Comparison of ENCODE assay signal across 8 cellular contexts in genomic region chr7:76380623-76380966, GRCh38. TPM values are rescaled to one million over a fixed set of nuclear protein-coding genes. Genes with fewer than 3 reads are reported as not detected.
DNase-seq lines count a peak whose midpoint lies in the region; ATAC-seq and TF ChIP-seq lines count a peak whose summit lies in the region.

No MANE protein-coding gene starts in this region.

- no peak for TF ChIP-seq POLR2A in HCT116 (IDR thresholded peaks at IDR 0.05; ENCODE audit: borderline replicate concordance, extremely low read depth, insufficient read depth, insufficient read length)

- H4K20me1 ChIP-seq in HCT116 (ENCODE audit: insufficient read depth): no peaks in the 10 kb centered on the region

- H3K9me2 ChIP-seq in HCT116 (ENCODE audit: insufficient read depth): no peaks in the 10 kb centered on the region

- peaks cover 3% of the 10 kb centered on the region for H3K4me1 Mint-ChIP-seq in glutamatergic neuron (ENCODE audit: low read depth, unreplicated experiment)

- H2AFZ ChIP-seq in HCT116 (ENCODE audit: low read depth, low read length, poor library complexity, severe bottlenecking): no peak overlapping the region

- H3K4me3 ChIP-seq in HCT116 (replicated peaks in 1 of 2; ENCODE audit: low read depth in 1 of 2, low read length in 2 of 2): peak overlapping the region in 1 of 2 experiments; percentile 48; a peak in 2 of 4 replicates
- H3K4me3 ChIP-seq in skin epidermis: peak overlapping the region in 4 of 7 experiments; percentile 26 to 46 (median 36)

- no peak for ATAC-seq in HCT116
- no peak for ATAC-seq in HG03565 (IDR thresholded peaks at IDR 0.05; ENCODE audit: unreplicated experiment)
- no peak for ATAC-seq in HG02763 (IDR thresholded peaks at IDR 0.05; ENCODE audit: unreplicated experiment)

- no TSS peak for BruUV-seq in HCT116 (replicated peaks; lab: Mats Ljungman, UMichigan)

- peak overlapping the region; percentile 85 for H3K4me3 Mint-ChIP-seq in glutamatergic neuron (ENCODE audit: unreplicated experiment)

- H3K9ac ChIP-seq in HCT116 (ENCODE audit: low read length): peak overlapping the region; percentile 68

- no peaks in the 10 kb centered on the region for H3K36me3 ChIP-seq in HCT116 (ENCODE audit: control insufficient read depth in 1 of 2, insufficient read depth in 2 of 2, low read length in 2 of 2)

- POLR2A ChIA-PET in HCT116 (lab: Charles Lee): no interaction called here

- peak overlapping the region; percentile 87 for H3K27ac ChIP-seq in HCT116 (ENCODE audit: low read depth, low read length)
- H3K27ac ChIP-seq in VCaP: peak overlapping the region; percentile 93
- peak overlapping the region; percentile 48 to 96 (median 87) for H3K27ac ChIP-seq in skin epidermis

- H3K79me2 ChIP-seq in HCT116 (ENCODE audit: insufficient read depth, low read length): no peaks in the 10 kb centered on the region

- intact Hi-C loops in HCT116 (cut with micrococcal nuclease): no loop called here

- H3K9me3 ChIP-seq in HCT116 (ENCODE audit: control insufficient read depth in 1 of 2, insufficient read depth in 1 of 2, low read depth in 1 of 2, low read length in 2 of 2): no peaks in the 10 kb centered on the region

- CTCF ChIA-PET in HCT116 (lab: Charles Lee): no interaction called here

- TF ChIP-seq CTCF in HCT116 (IDR thresholded peaks at IDR 0.05 in 2 of 3, conservative IDR thresholded peaks at IDR 0.05 in 1 of 3; ENCODE audit: borderline replicate concordance in 1 of 3, insufficient read depth in 1 of 3, low read depth in 2 of 3, low read length in 2 of 3) (no peak), VCaP (conservative IDR thresholded peaks at IDR 0.05) (no peak), glutamatergic neuron (IDR thresholded peaks at IDR 0.05; ENCODE audit: partially characterized antibody, unreplicated experiment) (no peak)

- DNase-seq in HCT116 (ENCODE audit: low read depth, low spot score): no peak
- DNase-seq in glutamatergic neuron: no peak
- DNase-seq in stimulated activated CD4-positive, alpha-beta T cell treated with anti-CD3 and anti-CD28 coated beads, Interleukin-4, amount 100 ng/mL, for 1 hour: no peak
- DNase-seq in NCI-H345 treated with DMSO at 0.1 percent for 48 hours (lab: John Stamatoyannopoulos, UW; ENCODE audit: unreplicated experiment): no peak

- TF ChIP-seq RAD21 in HCT116 (IDR thresholded peaks at IDR 0.05; ENCODE audit: low read depth): no peak

- no peaks in the 10 kb centered on the region for H3K27me3 ChIP-seq in HCT116 (ENCODE audit: insufficient read depth, low read length)

- H3K27ac Mint-ChIP-seq in glutamatergic neuron (ENCODE audit: unreplicated experiment): no peak overlapping the region

- H3K27me3 Mint-ChIP-seq in glutamatergic neuron (ENCODE audit: unreplicated experiment): no peaks in the 10 kb centered on the region

- H3K4me1 ChIP-seq in HCT116 (ENCODE audit: control insufficient read depth in 1 of 2, insufficient read depth in 2 of 2, low read length in 2 of 2): peaks cover 25 to 56% of the 10 kb centered on the region in 2 experiments

- H3K36me3 Mint-ChIP-seq in glutamatergic neuron (ENCODE audit: unreplicated experiment): no peaks in the 10 kb centered on the region

- peak overlapping the region; percentile 73 for H3K4me2 ChIP-seq in HCT116 (ENCODE audit: low read length)

- H3K9me3 Mint-ChIP-seq in glutamatergic neuron (ENCODE audit: unreplicated experiment): no peaks in the 10 kb centered on the region

- RAD21 ChIA-PET in HCT116 (lab: Charles Lee; ENCODE audit: low non-redundant PET in 1 of 2, low total read pairs in 2 of 2, uncharacterized antibody in 2 of 2, unreplicated experiment in 2 of 2): no interaction called here

TF ChIP-seq in HCT116, 20 proteins besides CTCF, POLR2A, EP300 and RAD21:
- no peak for TF ChIP-seq ELF1 (IDR thresholded peaks at IDR 0.05; ENCODE audit: borderline replicate concordance, low read depth)
- no peak for TF ChIP-seq SIN3A (IDR thresholded peaks at IDR 0.05; ENCODE audit: low read depth)
- no peak for TF ChIP-seq YY1 (IDR thresholded peaks at IDR 0.05; ENCODE audit: extremely low read depth, insufficient replicate concordance, low read depth, low read length)
- no peak for TF ChIP-seq EZH2 (IDR thresholded peaks at IDR 0.05)
- TF ChIP-seq SRF (IDR thresholded peaks at IDR 0.05; ENCODE audit: low read depth): no peak
- TF ChIP-seq ATF3 (IDR thresholded peaks at IDR 0.05): no peak
- TF ChIP-seq CEBPB (IDR thresholded peaks at IDR 0.05; ENCODE audit: low read depth): no peak
- no peak for TF ChIP-seq ZNF274 (IDR thresholded peaks at IDR 0.05; ENCODE audit: low read depth, low read length)
- no peak; the same call in 1 of the 2 replicates for TF ChIP-seq MAX (IDR thresholded peaks at IDR 0.05)
- no peak for TF ChIP-seq EZH2phosphoT487 (IDR thresholded peaks at IDR 0.05; ENCODE audit: borderline replicate concordance)
- no peak for TF ChIP-seq CBX3 (IDR thresholded peaks at IDR 0.05; ENCODE audit: low read depth)
- no peak for TF ChIP-seq FOSL1 (IDR thresholded peaks at IDR 0.05; ENCODE audit: low read depth)
- no peak for TF ChIP-seq EGR1 (IDR thresholded peaks at IDR 0.05; ENCODE audit: low read depth)
- no peak for TF ChIP-seq REST (IDR thresholded peaks at IDR 0.05; ENCODE audit: low read depth)

RNA-seq across cellular contexts. Expression of gene YWHAG, which starts 21.8 kb away (rescaled TPM):
- total RNA-seq in HCT116 (2021; ENCODE audit: unreplicated experiment) (170 TPM), glutamatergic neuron (ENCODE audit: unreplicated experiment) (650 TPM)
- 81.0 and 84.8 TPM in 2 replicates for polyA plus RNA-seq in HCT116 (2012)

RNA-seq across cellular contexts. Expression of gene SSC4D, which starts 28.9 kb away (rescaled TPM):
- total RNA-seq in HCT116 (2021; ENCODE audit: unreplicated experiment): 1.1 TPM
- 0.87 and 1.1 TPM in 2 replicates for polyA plus RNA-seq in HCT116 (2012)
- 6.1 TPM for total RNA-seq in glutamatergic neuron (ENCODE audit: unreplicated experiment)

RNA-seq across cellular contexts. Expression of gene ZP3, which starts 44.2 kb away (rescaled TPM):
- total RNA-seq in HCT116 (2021; ENCODE audit: unreplicated experiment): 23.4 TPM
- polyA plus RNA-seq in HCT116 (2012): 19.6 and 25.9 TPM in 2 replicates
- total RNA-seq in glutamatergic neuron (ENCODE audit: unreplicated experiment): 3.4 TPM
